20 cellular contexts compared by ENCODE assay signal in genomic region chr18:41974661-41975286, GRCh38. TPM values are rescaled to one million over a fixed set of nuclear protein-coding genes. Genes with fewer than 3 reads are reported as not detected.
DNase-seq lines count a peak whose midpoint lies in the region; ATAC-seq, FAIRE-seq and TF ChIP-seq lines count a peak whose summit lies in the region.
"Had no signal": no experiment of that assay in that cellular context is flagged by ENCODE, and none has a peak within 500 bp of the region (broad histone marks: within the 10 kb centered on the region; RNA-seq: fewer than 3 reads in every experiment).

No MANE protein-coding gene starts in this region.

- peak; percentile 39 for DNase-seq in activated naive CD4-positive, alpha-beta T cell treated with anti-CD3 and anti-CD28 coated beads for 36 hours
- DNase-seq in activated naive CD4-positive, alpha-beta T cell (lab: John Stamatoyannopoulos, UW) = no peak
- DNase-seq in astrocyte (ENCODE audit: low read depth) (peak; percentile 32), retina (peak; percentile 16), NCI-H2107 treated with DMSO at 0.1 percent for 48 hours (lab: John Stamatoyannopoulos, UW; ENCODE audit: unreplicated experiment) (no peak), HTR-8/SVneo (ENCODE audit: insufficient read length, low spot score) (no peak)
- DNase-seq: activated CD4-positive, CD25-positive, alpha-beta regulatory T cell; activated gamma-delta T cell; Calu3; cerebellar nuclear complex; mammary epithelial cell; NCI-H187 treated with DMSO at 0.1 percent for 48 hours; substantia nigra had no signal

- intact Hi-C loops in activated naive CD4-positive, alpha-beta T cell treated with anti-CD3 and anti-CD28 coated beads for 36 hours (cut with micrococcal nuclease) = loop anchor here (1.0 to 2.0 kb wide), 2 partner anchors 9 to 36 kb away; no protein-coding TSS in a partner anchor

- peaks cover 42% of the 10 kb centered on the region for H3K79me2 ChIP-seq in astrocyte (ENCODE audit: insufficient read depth, low read length)

- ATAC-seq in HG03097 (IDR thresholded peaks at IDR 0.05; ENCODE audit: low FRiP score, unreplicated experiment) (peak; percentile 57), HG03378 (IDR thresholded peaks at IDR 0.05; ENCODE audit: unreplicated experiment) (no peak)
- ATAC-seq: Panc1 had no signal

- no peaks in the 10 kb centered on the region for H3K9me3 ChIP-seq in astrocyte (ENCODE audit: insufficient read depth, low read depth, low read length)
- H3K9me3 ChIP-seq: HAP-1 had no signal

- H3K36me3 ChIP-seq in astrocyte (ENCODE audit: insufficient read depth, low read length) = peaks cover 19% of the 10 kb centered on the region

- FAIRE-seq in astrocyte (lab: Jason Lieb, UNC) (no peak), HTR-8/SVneo (lab: Jason Lieb, UNC) (no peak)
- FAIRE-seq: endometrium, frontal cortex had no signal

- no peak overlapping the region for H3K27ac Mint-ChIP-seq in activated naive CD4-positive, alpha-beta T cell treated with anti-CD3 and anti-CD28 coated beads for 36 hours
- H3K27ac Mint-ChIP-seq in astrocyte (ENCODE audit: unreplicated experiment) = peak overlapping the region; percentile 15

- no peak overlapping the region for H2AFZ ChIP-seq in astrocyte (ENCODE audit: low read depth, low read length)

- peaks cover 54% of the 10 kb centered on the region for H3K4me1 Mint-ChIP-seq in activated naive CD4-positive, alpha-beta T cell treated with anti-CD3 and anti-CD28 coated beads for 36 hours (ENCODE audit: low read depth)
- peaks cover 27% of the 10 kb centered on the region for H3K4me1 Mint-ChIP-seq in astrocyte (ENCODE audit: low read depth, unreplicated experiment)

- H3K4me3 Mint-ChIP-seq in activated naive CD4-positive, alpha-beta T cell treated with anti-CD3 and anti-CD28 coated beads for 36 hours = no peak overlapping the region
- no peak overlapping the region for H3K4me3 Mint-ChIP-seq in astrocyte (ENCODE audit: unreplicated experiment)

- H3K4me3 ChIP-seq in astrocyte (ENCODE audit: insufficient read depth, low read depth, low read length) = no peak overlapping the region
- H3K4me3 ChIP-seq: HAP-1, smooth muscle cell had no signal

- H3K27me3 ChIP-seq in astrocyte (ENCODE audit: insufficient read depth, low read length) = no peaks in the 10 kb centered on the region

- peaks cover 17% of the 10 kb centered on the region for H3K36me3 Mint-ChIP-seq in activated naive CD4-positive, alpha-beta T cell treated with anti-CD3 and anti-CD28 coated beads for 36 hours (ENCODE audit: low read depth)
- H3K36me3 Mint-ChIP-seq in astrocyte (ENCODE audit: low read depth, unreplicated experiment) = peaks cover 4% of the 10 kb centered on the region

- no peak overlapping the region for H3K27ac ChIP-seq in astrocyte (ENCODE audit: low read depth, low read length)

- no peaks in the 10 kb centered on the region for H3K9me3 Mint-ChIP-seq in activated naive CD4-positive, alpha-beta T cell treated with anti-CD3 and anti-CD28 coated beads for 36 hours
- no peaks in the 10 kb centered on the region for H3K9me3 Mint-ChIP-seq in astrocyte (ENCODE audit: unreplicated experiment)

- CTCF ChIA-PET in activated naive CD4-positive, alpha-beta T cell treated with anti-CD3 and anti-CD28 coated beads for 36 hours (lab: Charles Lee) = interaction anchor here (0.9 to 2.0 kb wide), 2 partner anchors 20 to 54 kb away, joined by 3 to 5 read pairs; partner anchors contain the start of gene PIK3C3

- TF ChIP-seq CTCF in astrocyte (IDR thresholded peaks at IDR 0.05; ENCODE audit: insufficient read depth, low read depth, low read length) = no peak

- no peaks in the 10 kb centered on the region for H3K4me1 ChIP-seq in astrocyte (ENCODE audit: insufficient read depth, low read length)

- no peak overlapping the region for H3K4me2 ChIP-seq in astrocyte (ENCODE audit: low read length)
- H3K4me2 ChIP-seq: smooth muscle cell had no signal

- no peaks in the 10 kb centered on the region for H3K27me3 Mint-ChIP-seq in activated naive CD4-positive, alpha-beta T cell treated with anti-CD3 and anti-CD28 coated beads for 36 hours (ENCODE audit: low read depth)
- no peaks in the 10 kb centered on the region for H3K27me3 Mint-ChIP-seq in astrocyte (ENCODE audit: low read depth, unreplicated experiment)

- no peak overlapping the region for H3K9ac ChIP-seq in astrocyte (ENCODE audit: low read length)

- H4K20me1 ChIP-seq in astrocyte (ENCODE audit: insufficient read depth, low read length) = peaks cover 26% of the 10 kb centered on the region

RNA-seq across cellular contexts. Expression of gene PIK3C3, which starts 19.7 kb away (rescaled TPM):
- 10 to 100 TPM; 35.3 to 35.4 TPM for total RNA-seq in activated naive CD4-positive, alpha-beta T cell treated with anti-CD3 and anti-CD28 coated beads for 36 hours
- 104 and 106 TPM in 2 replicates for total RNA-seq in astrocyte

Comparison
In these comparisons a context has a peak if more than half of its experiments do, and no peak if none do; other contexts are left out.
1. DNase-seq: peak in activated naive CD4-positive, alpha-beta T cell treated with anti-CD3 and anti-CD28 coated beads for 36 hours (single experiment), astrocyte (single experiment) and retina (single experiment); none in activated naive CD4-positive, alpha-beta T cell (0 of 4), NCI-H2107 treated with DMSO at 0.1 percent for 48 hours (single experiment) and HTR-8/SVneo (single experiment).